ENCODE assay signal across 8 cellular contexts in genomic region chr7:155644178-155644970, GRCh38. TPM values are rescaled to one million over a fixed set of nuclear protein-coding genes. Genes with fewer than 3 reads are reported as not detected.
DNase-seq lines count a peak whose midpoint lies in the region; ATAC-seq, FAIRE-seq and TF ChIP-seq lines count a peak whose summit lies in the region.

A gene with protein sequence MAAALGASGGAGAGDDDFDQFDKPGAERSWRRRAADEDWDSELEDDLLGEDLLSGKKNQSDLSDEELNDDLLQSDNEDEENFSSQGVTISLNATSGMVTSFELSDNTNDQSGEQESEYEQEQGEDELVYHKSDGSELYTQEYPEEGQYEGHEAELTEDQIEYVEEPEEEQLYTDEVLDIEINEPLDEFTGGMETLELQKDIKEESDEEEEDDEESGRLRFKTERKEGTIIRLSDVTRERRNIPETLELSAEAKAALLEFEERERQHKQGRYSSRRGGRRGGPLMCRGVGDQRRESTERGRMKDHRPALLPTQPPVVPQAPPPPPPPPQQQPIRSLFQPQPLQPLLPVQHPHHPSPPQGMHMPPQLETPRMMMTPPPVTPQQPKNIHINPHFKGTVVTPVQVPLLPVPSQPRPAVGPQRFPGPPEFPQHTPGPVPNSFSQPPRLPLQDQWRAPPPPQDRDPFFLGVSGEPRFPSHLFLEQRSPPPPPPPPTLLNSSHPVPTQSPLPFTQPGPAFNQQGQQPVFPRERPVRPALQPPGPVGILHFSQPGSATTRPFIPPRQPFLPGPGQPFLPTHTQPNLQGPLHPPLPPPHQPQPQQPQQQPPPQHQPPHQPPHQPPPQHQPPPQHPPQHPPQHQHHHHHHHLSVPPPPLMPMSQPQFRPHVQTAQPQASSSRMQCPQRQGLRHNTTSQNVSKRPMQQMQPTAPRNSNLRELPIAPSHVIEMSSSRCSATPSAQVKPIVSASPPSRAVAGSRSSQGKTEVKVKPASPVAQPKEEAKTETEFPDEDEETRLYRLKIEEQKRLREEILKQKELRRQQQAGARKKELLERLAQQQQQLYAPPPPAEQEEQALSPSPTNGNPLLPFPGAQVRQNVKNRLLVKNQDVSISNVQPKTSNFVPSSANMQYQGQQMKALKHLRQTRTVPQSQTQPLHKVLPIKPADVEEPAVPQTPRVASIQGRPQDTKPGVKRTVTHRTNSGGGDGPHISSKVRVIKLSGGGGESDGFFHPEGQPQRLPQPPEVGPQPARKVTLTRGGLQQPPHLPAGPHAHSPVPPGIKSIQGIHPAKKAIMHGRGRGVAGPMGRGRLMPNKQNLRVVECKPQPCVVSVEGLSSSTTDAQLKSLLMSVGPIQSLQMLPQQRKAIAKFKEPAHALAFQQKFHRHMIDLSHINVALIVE (plus strand): TSS chr7:155644661. CDS start chr7:155644877, 216 bp downstream.

- H3K9me2 ChIP-seq in hepatocyte (replicated peaks; ENCODE audit: insufficient read depth), result no peaks in the 10 kb centered on the region

- no peaks in the 10 kb centered on the region for H3K27me3 Mint-ChIP-seq in astrocyte (ENCODE audit: low read depth, unreplicated experiment)

- H3K79me2 ChIP-seq in astrocyte (ENCODE audit: insufficient read depth, low read length) (peaks cover 57% of the 10 kb centered on the region), hepatocyte (peaks cover 63% of the 10 kb centered on the region)

- peaks cover 12% of the 10 kb centered on the region for H3K4me1 Mint-ChIP-seq in astrocyte (ENCODE audit: low read depth, unreplicated experiment)

- H2AFZ ChIP-seq in astrocyte (ENCODE audit: low read depth, low read length) (peak within 1 kb of the TSS; percentile 99), hepatocyte (peak within 1 kb of the TSS; percentile 95)

- DNase-seq in GM18507 (ENCODE audit: extremely low spot score, insufficient read length, low read depth) (peak; percentile 86), NCI-H1930 (lab: John Stamatoyannopoulos, UW) (peak; percentile 68 to 78), T-helper 22 cell (ENCODE audit: low read depth) (peak; percentile 59), astrocyte (ENCODE audit: low read depth) (peak; percentile 80), hepatocyte (ENCODE audit: low spot score) (peak; percentile 90), renal cortical epithelial cell (ENCODE audit: low read depth) (peak; percentile 79), aorta (peak; percentile 82 to 92)

- H3K27me3 ChIP-seq in astrocyte (ENCODE audit: insufficient read depth, low read length) (no peaks in the 10 kb centered on the region), hepatocyte (no peaks in the 10 kb centered on the region), aorta (ENCODE audit: control insufficient read depth in 1 of 2, insufficient read depth in 2 of 2, low read length in 1 of 2) (no peaks in the 10 kb centered on the region)

- H3K4me2 ChIP-seq in astrocyte (ENCODE audit: low read length) (peak within 1 kb of the TSS; percentile 97), hepatocyte (peak within 1 kb of the TSS; percentile 78)

- peaks cover 44% of the 10 kb centered on the region for H3K36me3 Mint-ChIP-seq in astrocyte (ENCODE audit: low read depth, unreplicated experiment)

- intact Hi-C loops in aorta (cut with DNase I), result loop anchor here in 1 of 2 donors (5.0 kb wide), 1 partner anchor 347 kb away; the partner anchor contains the start of gene INSIG1

- H3K9ac ChIP-seq in astrocyte (ENCODE audit: low read length), result peak within 1 kb of the TSS; percentile 100

- peak; percentile 87 for FAIRE-seq in GM18507 (lab: Jason Lieb, UNC)
- FAIRE-seq in astrocyte (lab: Jason Lieb, UNC), result no peak

- H3K27ac Mint-ChIP-seq in astrocyte (ENCODE audit: unreplicated experiment), result peak within 1 kb of the TSS; percentile 96

- H3K9me3 ChIP-seq in astrocyte (ENCODE audit: insufficient read depth, low read depth, low read length), result peaks cover 4% of the 10 kb centered on the region
- peaks cover 7% of the 10 kb centered on the region for H3K9me3 ChIP-seq in hepatocyte (ENCODE audit: low read depth)
- no peaks in the 10 kb centered on the region for H3K9me3 ChIP-seq in aorta (ENCODE audit: control insufficient read depth, low read length)

- TF ChIP-seq CTCF in astrocyte (IDR thresholded peaks at IDR 0.05; ENCODE audit: insufficient read depth, low read depth, low read length) (no peak), hepatocyte (IDR thresholded peaks at IDR 0.05; ENCODE audit: poor library complexity) (no peak)

- H3K36me3 ChIP-seq in astrocyte (ENCODE audit: insufficient read depth, low read length) (peaks cover 9% of the 10 kb centered on the region), hepatocyte (replicated peaks; ENCODE audit: insufficient read depth, low read depth) (no peaks in the 10 kb centered on the region), aorta (ENCODE audit: control insufficient read depth in 1 of 2, insufficient read depth in 2 of 2, low read length in 1 of 2) (peaks cover 0 to 3% of the 10 kb centered on the region in 2 donors)

- peak within 1 kb of the TSS; percentile 81 for H3K4me3 ChIP-seq in astrocyte (ENCODE audit: insufficient read depth, low read depth, low read length)
- peak within 1 kb of the TSS; percentile 89 for H3K4me3 ChIP-seq in hepatocyte
- H3K4me3 ChIP-seq in aorta (ENCODE audit: low read length in 2 of 2), result peak within 1 kb of the TSS; percentile 93 to 99

- H4K20me1 ChIP-seq in astrocyte (ENCODE audit: insufficient read depth, low read length) (peaks cover 34% of the 10 kb centered on the region), hepatocyte (ENCODE audit: insufficient read depth, poor library complexity, severe bottlenecking) (peaks cover 24% of the 10 kb centered on the region)

- ATAC-seq in HG02943 (IDR thresholded peaks at IDR 0.05; ENCODE audit: low read depth, unreplicated experiment) (peak; percentile 60), aorta (ENCODE audit: low FRiP score) (peak; percentile 96)

- H3K4me1 ChIP-seq in astrocyte (ENCODE audit: insufficient read depth, low read length) (peaks cover 5% of the 10 kb centered on the region), hepatocyte (ENCODE audit: insufficient read depth) (peaks cover 11% of the 10 kb centered on the region), aorta (ENCODE audit: control insufficient read depth in 1 of 2, insufficient read depth in 2 of 2, low read length in 2 of 2) (no peaks in the 10 kb centered on the region)

- under 1% methylated on average over 79 of the region's 85 CpGs for WGBS in hepatocyte (ENCODE audit: low lambda C conversion rate, missing lambda C conversion rate)
- WGBS in aorta, 2 donors, result 0% methylated on average over 66 to 85 of the region's 85 CpGs

- H3K27ac ChIP-seq in astrocyte (ENCODE audit: low read depth, low read length) (peak within 1 kb of the TSS; percentile 97), hepatocyte (peak within 1 kb of the TSS; percentile 99), aorta (ENCODE audit: low read depth in 1 of 2, low read length in 2 of 2) (peak within 1 kb of the TSS; percentile 53 to 94)

- peaks cover 13% of the 10 kb centered on the region for H3K9me3 Mint-ChIP-seq in astrocyte (ENCODE audit: unreplicated experiment)

- peak within 1 kb of the TSS; percentile 99 for H3K4me3 Mint-ChIP-seq in astrocyte (ENCODE audit: unreplicated experiment)

RNA-seq across cellular contexts. Expression of the gene that starts here (rescaled TPM):
- total RNA-seq in astrocyte, result 50.5 and 53.3 TPM in 2 replicates
- 18.3 and 24.8 TPM in 2 replicates for total RNA-seq in hepatocyte
- 40.8 and 42.7 TPM in 2 replicates for polyA plus RNA-seq in hepatocyte
- 12.9 and 47.3 TPM in 2 replicates for total RNA-seq in renal cortical epithelial cell
- total RNA-seq in aorta, result 10 to 100 TPM; 66.5 to 80.0 TPM
- 10 to 100 TPM in 1 of 2 donors, 1 to 10 TPM in 1; 4.1 to 27.9 TPM for polyA plus RNA-seq in aorta

Comparison
In these comparisons a context has a peak if more than half of its experiments do, and no peak if none do; other contexts are left out.
1. Peak in every context shown above with its lines: DNase-seq, ATAC-seq, H3K4me3 ChIP-seq and H3K27ac ChIP-seq.